In the genomic region with DNA sequence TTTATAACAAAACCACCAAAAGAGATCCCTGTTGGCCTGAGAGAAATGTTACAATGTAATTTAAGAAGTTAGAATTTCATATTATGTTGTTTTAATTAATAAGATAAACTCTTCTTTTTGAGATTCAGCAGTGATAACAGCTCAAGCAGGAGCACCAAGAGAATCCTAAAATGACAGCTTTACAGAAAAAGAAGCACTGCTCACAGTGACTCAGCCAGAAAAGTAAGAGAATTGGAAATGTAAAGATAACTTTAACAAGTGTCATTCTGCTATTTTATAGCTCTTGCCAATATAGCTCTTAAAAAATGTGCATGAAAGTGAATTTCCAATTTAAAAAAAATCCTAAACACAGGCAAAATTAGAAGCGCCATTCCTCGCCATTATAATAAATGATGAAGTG, we compare ENCODE assay signal across 21 cellular contexts.
A peak's percentile ranks its signal among the peaks of the same experiment; 100 is the strongest.
DNase-seq lines count a peak whose midpoint lies in the region; ATAC-seq, FAIRE-seq and TF ChIP-seq lines count a peak whose summit lies in the region.
"Had no signal": no experiment of that assay in that cellular context is flagged by ENCODE, and none has a peak within 500 bp of the region (broad histone marks: within the 10 kb centered on the region; RNA-seq: fewer than 3 reads in every experiment).

No MANE protein-coding gene starts in this region.

- H3K4me1 ChIP-seq in ACC112 (ENCODE audit: control insufficient read depth, insufficient read depth, low read length, unreplicated experiment) = peaks cover 27% of the 10 kb centered on the region
- H3K4me1 ChIP-seq in Loucy (ENCODE audit: insufficient read depth, low read length, poor library complexity, severe bottlenecking) = peaks cover 62% of the 10 kb centered on the region
- peaks cover 45% of the 10 kb centered on the region for H3K4me1 ChIP-seq in astrocyte (ENCODE audit: insufficient read depth, low read length)
- H3K4me1 ChIP-seq: Caco-2 had no signal

- H3K27me3 ChIP-seq in ACC112 (ENCODE audit: insufficient read depth, low read length) (no peaks in the 10 kb centered on the region), Loucy (ENCODE audit: insufficient read depth, low read length, poor library complexity, severe bottlenecking) (no peaks in the 10 kb centered on the region), astrocyte (ENCODE audit: insufficient read depth, low read length) (no peaks in the 10 kb centered on the region)
- H3K27me3 ChIP-seq in CD4-positive, alpha-beta T cell (ENCODE audit: control insufficient read depth, insufficient read depth, low read length) = no peaks in the 10 kb centered on the region
- H3K27me3 ChIP-seq: BLaER1 treated with 17β-estradiol and CSF1 and Interleukin-3, amounts not matched to agents 10 nM and 100 nM had no signal

- no peaks in the 10 kb centered on the region for H4K20me1 ChIP-seq in Loucy (ENCODE audit: insufficient read depth, low read length, poor library complexity, severe bottlenecking)
- H4K20me1 ChIP-seq in astrocyte (ENCODE audit: insufficient read depth, low read length) = no peaks in the 10 kb centered on the region
- H4K20me1 ChIP-seq: BLaER1 treated with 17β-estradiol and CSF1 and Interleukin-3, amounts not matched to agents 10 nM and 100 nM had no signal

- no peak overlapping the region for H3K27ac Mint-ChIP-seq in astrocyte (ENCODE audit: unreplicated experiment)
- H3K27ac Mint-ChIP-seq in CD4-positive, alpha-beta T cell = no peak overlapping the region

- POLR2A ChIA-PET in CD4-positive, alpha-beta T cell (lab: Charles Lee) = no interaction called here

- H3K4me3 ChIP-seq in ACC112 (ENCODE audit: low read depth, low read length) = no peak overlapping the region; the same call in 1 of the 2 replicates
- peak overlapping the region; percentile 68 for H3K4me3 ChIP-seq in Loucy (ENCODE audit: low read length, poor library complexity, severe bottlenecking)
- no peak overlapping the region for H3K4me3 ChIP-seq in astrocyte (ENCODE audit: insufficient read depth, low read depth, low read length)
- H3K4me3 ChIP-seq in foreskin fibroblast (ENCODE audit: low read depth in 1 of 2, low read length in 2 of 2) = no peak overlapping the region
- H3K4me3 ChIP-seq: BLaER1 treated with 17β-estradiol and CSF1 and Interleukin-3, amounts not matched to agents 10 nM and 100 nM had no signal

- no peak for FAIRE-seq in astrocyte (lab: Jason Lieb, UNC)
- FAIRE-seq: H1 had no signal

- no peaks in the 10 kb centered on the region for H3K36me3 Mint-ChIP-seq in astrocyte (ENCODE audit: low read depth, unreplicated experiment)
- peaks cover 73% of the 10 kb centered on the region for H3K36me3 Mint-ChIP-seq in CD4-positive, alpha-beta T cell (ENCODE audit: low read depth)

- H3K27me3 Mint-ChIP-seq in astrocyte (ENCODE audit: low read depth, unreplicated experiment) = no peaks in the 10 kb centered on the region
- H3K27me3 Mint-ChIP-seq in CD4-positive, alpha-beta T cell = no peaks in the 10 kb centered on the region

- no peak for ATAC-seq in GM19452 (IDR thresholded peaks at IDR 0.05; ENCODE audit: unreplicated experiment)
- ATAC-seq in CD4-positive, alpha-beta T cell (ENCODE audit: poor library complexity) = no peak

- no peak overlapping the region for H2AFZ ChIP-seq in ACC112 (ENCODE audit: low read length, unreplicated experiment)
- no peak overlapping the region for H2AFZ ChIP-seq in Loucy (ENCODE audit: low read length)
- no peak overlapping the region for H2AFZ ChIP-seq in astrocyte (ENCODE audit: low read depth, low read length)

- CTCF ChIA-PET in CD4-positive, alpha-beta T cell (lab: Charles Lee) = no interaction called here

- no peaks in the 10 kb centered on the region for H3K9me2 ChIP-seq in Loucy (replicated peaks; ENCODE audit: low read depth, low read length)

- no peak for DNase-seq in astrocyte (ENCODE audit: low read depth)
- peak; percentile 19 to 51 for DNase-seq in foreskin fibroblast
- DNase-seq in effector CD4-positive, alpha-beta T cell = no peak
- no peak for DNase-seq in dermis blood vessel endothelial cell
- DNase-seq in CD4-positive, alpha-beta T cell = no peak
- DNase-seq: Caco-2, DMS53, GF-D8, NCI-H1105 treated with DMSO at 0.1 percent for 48 hours, NCI-H187 treated with DMSO at 0.1 percent for 48 hours, NCI-H446 treated with DMSO at 0.1 percent for 48 hours, NCI-H774, SHP77 treated with DMSO at 0.1 percent for 48 hours, SW 1271 had no signal

- peaks cover 2% of the 10 kb centered on the region for H3K9me3 Mint-ChIP-seq in astrocyte (ENCODE audit: unreplicated experiment)
- H3K9me3 Mint-ChIP-seq in CD4-positive, alpha-beta T cell = no peaks in the 10 kb centered on the region

- H3K4me3 Mint-ChIP-seq in astrocyte (ENCODE audit: unreplicated experiment) = no peak overlapping the region
- H3K4me3 Mint-ChIP-seq in CD4-positive, alpha-beta T cell = no peak overlapping the region

- no peak for TF ChIP-seq CTCF in Loucy (conservative IDR thresholded peaks at IDR 0.05; ENCODE audit: low read length)
- no peak for TF ChIP-seq CTCF in astrocyte (IDR thresholded peaks at IDR 0.05; ENCODE audit: insufficient read depth, low read depth, low read length)
- TF ChIP-seq CTCF in foreskin fibroblast (IDR thresholded peaks at IDR 0.05; ENCODE audit: low read depth, low read length) = no peak
- no peak for TF ChIP-seq CTCF in CD4-positive, alpha-beta T cell (IDR thresholded peaks at IDR 0.05)

- peak overlapping the region; percentile 80 for H3K27ac ChIP-seq in ACC112 (ENCODE audit: low read depth, low read length)
- H3K27ac ChIP-seq in astrocyte (ENCODE audit: low read depth, low read length) = peak overlapping the region; percentile 92
- no peak overlapping the region for H3K27ac ChIP-seq in CD4-positive, alpha-beta T cell (ENCODE audit: low read depth, low read length)
- H3K27ac ChIP-seq: 22Rv1; BLaER1 treated with 17β-estradiol and CSF1 and Interleukin-3, amounts not matched to agents 10 nM and 100 nM; KMS-11 had no signal

- intact Hi-C loops in CD4-positive, alpha-beta T cell (cut with DNase I, micrococcal nuclease) = no loop called here

- H3K4me1 Mint-ChIP-seq in astrocyte (ENCODE audit: low read depth, unreplicated experiment) = peaks cover 31% of the 10 kb centered on the region
- H3K4me1 Mint-ChIP-seq in CD4-positive, alpha-beta T cell (ENCODE audit: low read depth) = no peaks in the 10 kb centered on the region

- H3K79me2 ChIP-seq in ACC112 (ENCODE audit: control insufficient read depth, insufficient read depth, low read length, unreplicated experiment) = no peaks in the 10 kb centered on the region
- H3K79me2 ChIP-seq in Loucy (ENCODE audit: insufficient read depth, low read length) = peaks cover 60% of the 10 kb centered on the region
- no peaks in the 10 kb centered on the region for H3K79me2 ChIP-seq in astrocyte (ENCODE audit: insufficient read depth, low read length)

- H3K4me2 ChIP-seq in Loucy (ENCODE audit: low read depth, low read length, poor library complexity, severe bottlenecking) = peak overlapping the region; percentile 87
- peak overlapping the region; percentile 71 for H3K4me2 ChIP-seq in astrocyte (ENCODE audit: low read length)
- H3K4me2 ChIP-seq: KMS-11 had no signal

- H3K9me3 ChIP-seq in Loucy (ENCODE audit: insufficient read depth, low read depth, low read length) = no peaks in the 10 kb centered on the region
- no peaks in the 10 kb centered on the region for H3K9me3 ChIP-seq in astrocyte (ENCODE audit: insufficient read depth, low read depth, low read length)
- no peaks in the 10 kb centered on the region for H3K9me3 ChIP-seq in CD4-positive, alpha-beta T cell (ENCODE audit: control insufficient read depth, low read length)
- H3K9me3 ChIP-seq: BLaER1 treated with 17β-estradiol and CSF1 and Interleukin-3, amounts not matched to agents 10 nM and 100 nM; Caco-2 had no signal

- H3K9ac ChIP-seq in Loucy (ENCODE audit: low read depth, low read length, poor library complexity, severe bottlenecking) (peak overlapping the region; percentile 77), astrocyte (ENCODE audit: low read length) (peak overlapping the region; percentile 43)
- H3K9ac ChIP-seq: BLaER1 treated with 17β-estradiol and CSF1 and Interleukin-3, amounts not matched to agents 10 nM and 100 nM; KMS-11 had no signal

- H3F3A ChIP-seq in Loucy (ENCODE audit: low read depth) = no peaks in the 10 kb centered on the region; the same call in 1 of the 2 replicates

- H3K36me3 ChIP-seq in ACC112 (ENCODE audit: insufficient read depth, low read length) (no peaks in the 10 kb centered on the region), Loucy (ENCODE audit: insufficient read depth, low read length) (no peaks in the 10 kb centered on the region), astrocyte (ENCODE audit: insufficient read depth, low read length) (no peaks in the 10 kb centered on the region)
- H3K36me3 ChIP-seq: BLaER1 treated with 17β-estradiol and CSF1 and Interleukin-3, amounts not matched to agents 10 nM and 100 nM had no signal

Comparison
In these comparisons a context has a peak if more than half of its experiments do, and no peak if none do; other contexts are left out.
1. DNase-seq: peak in foreskin fibroblast (2 of 2); none in astrocyte (single experiment), effector CD4-positive, alpha-beta T cell (single experiment), dermis blood vessel endothelial cell (single experiment) and CD4-positive, alpha-beta T cell (0 of 10).